ENCODE assay signal across 35 cellular contexts in genomic region chr7:51693258-51693657, GRCh38.
"Had no signal": no experiment of that assay in that cellular context is flagged by ENCODE, and none has a peak within 500 bp of the region (broad histone marks: within the 10 kb centered on the region; RNA-seq: fewer than 3 reads in every experiment).

No MANE protein-coding gene starts in this region.

- H3K27me3 ChIP-seq: MG63 had no signal

- H3K9me3 ChIP-seq: MG63 had no signal

- DNase-seq: Kasumi-1, MG63, MM.1S, MV-4-11, NCI-H1048, NCI-H1092, NCI-H1092 treated with DMSO at 0.1 percent for 48 hours, NCI-H1105, NCI-H1105 treated with DMSO at 0.1 percent for 48 hours, NCI-H1417, NCI-H1417 treated with DMSO at 0.1 percent for 48 hours, NCI-H1436, NCI-H1436 treated with DMSO at 0.1 percent for 48 hours, NCI-H146, NCI-H1694, NCI-H1694 treated with DMSO at 0.1 percent for 48 hours, NCI-H187, NCI-H187 treated with DMSO at 0.1 percent for 48 hours, NCI-H1930, NCI-H2029, NCI-H2029 treated with DMSO at 0.1 percent for 48 hours, NCI-H2081, NCI-H2081 treated with DMSO at 0.1 percent for 48 hours, NCI-H2107, NCI-H2171, NCI-H2171 treated with DMSO at 0.1 percent for 48 hours, NCI-H2227 treated with DMSO at 0.1 percent for 48 hours, NCI-H226, NCI-H345, NCI-H446, NCI-H446 treated with DMSO at 0.1 percent for 48 hours, NCI-H510A, NCI-H510A treated with DMSO at 0.1 percent for 48 hours, NCI-H524, NCI-H524 treated with DMSO at 0.1 percent for 48 hours had no signal

- H3K4me3 ChIP-seq: MG63 had no signal

- H3K36me3 ChIP-seq: MG63 had no signal
